Comparison of ENCODE assay signal across 6 cellular contexts in genomic region chr22:23539839-23540198, GRCh38. TPM values are rescaled to one million over a fixed set of nuclear protein-coding genes. Genes with fewer than 3 reads are reported as not detected.
"Had no signal": no experiment of that assay in that cellular context is flagged by ENCODE, and none has a peak within 500 bp of the region (broad histone marks: within the 10 kb centered on the region; RNA-seq: fewer than 3 reads in every experiment).

No MANE protein-coding gene starts in this region.

RNA-seq across cellular contexts. Expression of gene IGLL1, which starts 40.3 kb away (rescaled TPM):
- total RNA-seq: activated CD8-positive, alpha-beta T cell treated with anti-CD3 and anti-CD28 coated beads, Interleukin-2, amount 10 ng/mL, durations not matched to agents 7 days and 5 days; ascending aorta; cardiac muscle cell; Peyer's patch; SK-MEL-5; WTC11 had no signal
- polyA plus RNA-seq: cardiac muscle cell had no signal
